ENCODE assay signal across 9 cellular contexts in the genomic region with DNA sequence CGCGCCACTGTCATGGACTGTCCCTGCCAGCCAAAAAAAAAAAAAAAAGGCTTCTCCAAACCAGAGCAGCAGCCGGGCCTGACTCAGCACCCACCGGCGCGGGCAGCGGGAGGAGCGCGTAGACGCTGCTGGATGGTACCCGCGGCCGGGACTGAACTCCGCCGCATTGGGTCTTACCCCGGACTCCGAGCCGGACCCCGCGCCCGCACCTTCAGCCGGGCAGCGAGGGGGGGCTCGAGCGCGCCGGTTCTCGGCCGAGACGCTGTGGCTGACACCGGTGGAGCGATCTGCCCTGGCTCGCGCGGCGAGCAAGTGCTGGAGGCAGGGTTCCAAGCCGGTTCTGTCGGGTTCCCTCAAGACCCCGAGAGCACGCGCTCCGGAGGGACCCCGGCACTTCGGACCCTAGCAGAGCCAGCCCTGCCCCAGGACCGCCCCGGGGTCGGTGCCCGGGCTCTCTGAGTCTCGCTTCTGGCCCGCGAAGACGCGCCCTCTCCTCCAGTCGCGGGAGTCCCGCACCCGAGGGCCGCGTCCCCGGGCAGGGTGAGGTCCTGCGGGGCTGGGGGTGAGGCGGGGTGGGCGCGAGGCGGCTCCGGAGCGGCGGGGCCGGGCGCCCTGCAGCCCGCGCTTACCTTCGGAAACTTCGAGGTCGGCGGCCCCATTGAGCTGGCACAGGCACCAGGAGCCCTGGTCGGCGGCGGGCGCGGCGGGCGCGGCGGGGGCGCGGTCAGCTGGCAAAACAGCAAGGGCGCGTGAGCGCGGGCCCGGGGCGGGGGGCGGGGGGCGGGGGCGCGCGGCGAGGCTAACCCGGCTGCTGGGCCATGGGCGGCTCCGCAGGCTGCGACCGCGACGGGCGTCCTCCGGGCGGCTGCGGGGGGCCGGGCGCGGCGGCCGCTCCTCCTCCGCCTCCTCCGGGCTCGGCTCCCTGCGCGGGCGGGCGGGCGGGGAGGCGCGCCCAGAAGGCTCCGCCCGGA. TPM values are rescaled to one million over a fixed set of nuclear protein-coding genes. Genes with fewer than 3 reads are reported as not detected.
DNase-seq lines count a peak whose midpoint lies in the region; ATAC-seq and TF ChIP-seq lines count a peak whose summit lies in the region.
"Had no signal": no experiment of that assay in that cellular context is flagged by ENCODE, and none has a peak within 500 bp of the region (broad histone marks: within the 10 kb centered on the region; RNA-seq: fewer than 3 reads in every experiment).

No MANE protein-coding gene starts in this region.

- in situ Hi-C loops in G401 (cut with HindIII; ENCODE audit: low sequenced_read_pairs) = loop anchor here (25.0 kb wide), 1 partner anchor 99 kb away; a partner anchor contains a TSS

- H3K9me3 ChIP-seq in psoas muscle = no peaks in the 10 kb centered on the region

- H3K36me3 ChIP-seq in psoas muscle (ENCODE audit: insufficient read depth in 1 of 2, low read depth in 1 of 2) = no peaks in the 10 kb centered on the region

- H3K27me3 ChIP-seq in psoas muscle (ENCODE audit: insufficient read depth in 3 of 3, low read length in 2 of 3) = peaks cover 0 to 77% (median 23%) of the 10 kb centered on the region in 3 donors

- no peak overlapping the region for H3K27ac ChIP-seq in psoas muscle

- TF ChIP-seq CTCF in psoas muscle (IDR thresholded peaks at IDR 0.05) = no peak

- H3K4me3 ChIP-seq in psoas muscle = peak overlapping the region; percentile 63

- H3K4me1 ChIP-seq in psoas muscle = peaks cover 4% of the 10 kb centered on the region

- intact Hi-C loops in Right ventricle myocardium superior (cut with DNase I) (no loop called here), psoas muscle (cut with DNase I) (loop anchor here in 1 of 2 donors (10.0 kb wide), 1 partner anchor 298 kb away; the partner anchor contains the start of gene WFS1)

- WGBS in psoas muscle, 3 donors = 0 to 1% (median 1%) methylated on average over 52 to 122 of the region's 127 CpGs

- DNase-seq in EH (ENCODE audit: low read depth) (peak; percentile 31), RPMI8226 (peak; percentile 15), Right ventricle myocardium superior (peak; percentile 41), psoas muscle (no peak), erythroblast (lab: John Stamatoyannopoulos, UW) (no peak), G401 (ENCODE audit: low spot score) (no peak), ureter (ENCODE audit: low spot score) (no peak)
- DNase-seq: amniotic stem cell had no signal

- TF ChIP-seq POLR2A in erythroblast (IDR thresholded peaks at IDR 0.05; ENCODE audit: low read length) = no peak

- ATAC-seq in Right ventricle myocardium superior (ENCODE audit: poor library complexity) (peak; percentile 45), psoas muscle (peak; percentile 34 to 58 (median 36)), HG03139 (IDR thresholded peaks at IDR 0.05; ENCODE audit: unreplicated experiment) (no peak)

RNA-seq across cellular contexts. Expression of gene MAN2B2, which starts 11.8 kb away (rescaled TPM):
- total RNA-seq in Right ventricle myocardium superior = 17.3 TPM
- total RNA-seq in psoas muscle = 1 to 10 TPM; 3.0 to 6.6 (median 3.9) TPM
- polyA plus RNA-seq in psoas muscle = 1 to 10 TPM; 1.8 to 3.2 (median 2.7) TPM
- 6.9 and 10.1 TPM in 2 replicates for total RNA-seq in G401 (2014; rRNA removed; shearing (Covaris generic))
- total RNA-seq in ureter = 37.3 TPM

Comparison
In these comparisons a context has a peak if more than half of its experiments do, and no peak if none do; other contexts are left out.
1. DNase-seq: peak in EH (single experiment), RPMI8226 (single experiment) and Right ventricle myocardium superior (single experiment); none in psoas muscle (0 of 2), erythroblast (0 of 2), G401 (single experiment) and ureter (single experiment).